Comparison of ENCODE assay signal across 1 cellular context in genomic region chr1:19344372-19344810, GRCh38.
TF ChIP-seq lines count a peak whose summit lies in the region.

No MANE protein-coding gene starts in this region.

TF ChIP-seq in HepG2, 621 proteins besides CTCF, POLR2A, EP300 and RAD21 (continues in another document):
- TF ChIP-seq HNRNPL (IDR thresholded peaks at IDR 0.05; ENCODE audit: low read depth, low read length): peak; percentile 65; the same call in 1 of the 2 replicates
- peak; percentile 20; the same call in 1 of the 2 replicates for TF ChIP-seq TFAP4 (IDR thresholded peaks at IDR 0.05; ENCODE audit: borderline replicate concordance, low read depth)
- peak; percentile 19; the same call in 1 of the 2 replicates for TF ChIP-seq THAP11 (CRISPR knock-in tag; IDR thresholded peaks at IDR 0.05)
- no peak for TF ChIP-seq GMEB2 (CRISPR knock-in tag; IDR thresholded peaks at IDR 0.05; ENCODE audit: low read depth)
- TF ChIP-seq ZNF572 (CRISPR knock-in tag; IDR thresholded peaks at IDR 0.05): 0 out of 2 replicates have a peak, but pooled peaks have one; percentile 63
- TF ChIP-seq ZBTB38 (CRISPR knock-in tag; IDR thresholded peaks at IDR 0.05): peak; percentile 72; the same call in 1 of the 2 replicates
- TF ChIP-seq FOSL2 (CRISPR knock-in tag; IDR thresholded peaks at IDR 0.05): 0 out of 2 replicates have a peak, but pooled peaks have one; percentile 11
- TF ChIP-seq ZBTB14 (CRISPR knock-in tag; IDR thresholded peaks at IDR 0.05): no peak
- TF ChIP-seq NR2F1 (CRISPR knock-in tag; IDR thresholded peaks at IDR 0.05): 0 out of 4 replicates have a peak, but pooled peaks of 1 of the 2 experiments have one; percentile 17
- no peak for TF ChIP-seq ZNF589 (CRISPR knock-in tag; conservative IDR thresholded peaks at IDR 0.05)
- TF ChIP-seq ZBTB33 (CRISPR knock-in tag; IDR thresholded peaks at IDR 0.05): peak; percentile 86
- TF ChIP-seq AGO2 (optimal IDR thresholded peaks at IDR 0.05; ENCODE audit: low read depth, low read length): no peak
- no peak for TF ChIP-seq ZNF367 (CRISPR knock-in tag; IDR thresholded peaks at IDR 0.05; ENCODE audit: borderline replicate concordance)
- TF ChIP-seq CHCHD3 (CRISPR knock-in tag; IDR thresholded peaks at IDR 0.05): no peak
- peak; percentile 29; the same call in 1 of the 2 replicates for TF ChIP-seq SMC3 (IDR thresholded peaks at IDR 0.05; ENCODE audit: low read length)
- TF ChIP-seq HNF4A (CRISPR knock-in tag; IDR thresholded peaks at IDR 0.05): peak; percentile 16; the same call in 1 of the 2 replicates
- peak; percentile 46 for TF ChIP-seq RBM22 (optimal IDR thresholded peaks at IDR 0.05; ENCODE audit: low read length)
- TF ChIP-seq ZSCAN29 (CRISPR knock-in tag; conservative IDR thresholded peaks at IDR 0.05): no peak
- TF ChIP-seq MTERF4 (CRISPR knock-in tag; IDR thresholded peaks at IDR 0.05): no peak
- TF ChIP-seq MXD3 (CRISPR knock-in tag; IDR thresholded peaks at IDR 0.05): no peak
- 0 out of 2 replicates have a peak, but pooled peaks have one; percentile 30 for TF ChIP-seq ZFP91 (CRISPR knock-in tag; IDR thresholded peaks at IDR 0.05; ENCODE audit: borderline replicate concordance)
- peak; percentile 95 for TF ChIP-seq STAG1 (CRISPR knock-in tag; IDR thresholded peaks at IDR 0.05)
- peak; percentile 43; the same call in 1 of the 2 replicates for TF ChIP-seq MYC (CRISPR knock-in tag; IDR thresholded peaks at IDR 0.05; ENCODE audit: borderline replicate concordance)
- TF ChIP-seq MED1 (CRISPR knock-in tag; IDR thresholded peaks at IDR 0.05): 0 out of 2 replicates have a peak, but pooled peaks have one; percentile 16
- TF ChIP-seq ARID4A (CRISPR knock-in tag; IDR thresholded peaks at IDR 0.05; ENCODE audit: borderline replicate concordance): no peak; the same call in 1 of the 2 replicates
- peak; percentile 60; the same call in 1 of the 2 replicates for TF ChIP-seq NR2F6 (IDR thresholded peaks at IDR 0.05)
- peak; percentile 74; the same call in 1 of the 2 replicates for TF ChIP-seq NR2F6 (CRISPR knock-in tag; IDR thresholded peaks at IDR 0.05)
- TF ChIP-seq KIAA2018 (CRISPR knock-in tag; IDR thresholded peaks at IDR 0.05; ENCODE audit: borderline replicate concordance): no peak
- TF ChIP-seq GABPB1 (CRISPR knock-in tag; IDR thresholded peaks at IDR 0.05): 0 out of 2 replicates have a peak, but pooled peaks have one; percentile 16
